In the genomic region with DNA sequence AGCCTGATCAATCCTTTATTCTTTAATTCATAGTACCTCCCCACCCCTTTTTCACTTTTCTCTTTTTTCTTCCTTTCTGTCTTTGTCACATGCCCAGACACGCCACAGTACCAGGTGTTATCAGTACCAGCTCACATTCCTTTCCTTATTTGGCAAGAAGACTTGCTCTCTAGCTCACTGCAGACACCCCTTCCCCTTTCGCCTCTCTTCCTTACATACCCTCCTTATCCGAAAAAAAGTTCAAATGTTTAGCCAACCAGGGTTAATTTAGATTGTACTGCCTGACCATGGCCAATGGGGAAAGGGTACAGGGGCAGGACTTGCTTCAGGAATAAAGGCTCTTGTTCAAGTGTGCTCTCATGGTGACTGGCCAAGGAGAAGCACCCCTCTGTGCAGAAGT, we compare ENCODE assay signal across 24 cellular contexts. TPM values are rescaled to one million over a fixed set of nuclear protein-coding genes. Genes with fewer than 3 reads are reported as not detected.
DNase-seq lines count a peak whose midpoint lies in the region; ATAC-seq, FAIRE-seq and TF ChIP-seq lines count a peak whose summit lies in the region.
"Had no signal": no experiment of that assay in that cellular context is flagged by ENCODE, and none has a peak within 500 bp of the region (broad histone marks: within the 10 kb centered on the region; RNA-seq: fewer than 3 reads in every experiment).

No MANE protein-coding gene starts in this region.

- no TSS peak for BruUV-seq in Calu3 (replicated peaks; lab: Mats Ljungman, UMichigan)

- ATAC-seq in left lung: no peak
- ATAC-seq in GM19035 (IDR thresholded peaks at IDR 0.05; ENCODE audit: unreplicated experiment): no peak
- ATAC-seq in mucosa of descending colon: no peak
- ATAC-seq: Panc1 had no signal

- H3K4me3 Mint-ChIP-seq in Calu3 (ENCODE audit: low read depth, unreplicated experiment) (peak overlapping the region; percentile 6), astrocyte (ENCODE audit: unreplicated experiment) (no peak overlapping the region)
- H3K4me3 Mint-ChIP-seq: IgD-negative memory B cell had no signal

- H3K9me3 Mint-ChIP-seq in Calu3 (ENCODE audit: low read depth, unreplicated experiment) (peaks cover 3% of the 10 kb centered on the region), astrocyte (ENCODE audit: unreplicated experiment) (peaks cover 20% of the 10 kb centered on the region)
- H3K9me3 Mint-ChIP-seq: IgD-negative memory B cell had no signal

- H4K20me1 ChIP-seq in astrocyte (ENCODE audit: insufficient read depth, low read length) (no peaks in the 10 kb centered on the region), hepatocyte (ENCODE audit: insufficient read depth, poor library complexity, severe bottlenecking) (no peaks in the 10 kb centered on the region)

- H3K4me1 Mint-ChIP-seq in Calu3 (ENCODE audit: low read depth, unreplicated experiment): peaks cover 49% of the 10 kb centered on the region
- H3K4me1 Mint-ChIP-seq in astrocyte (ENCODE audit: low read depth, unreplicated experiment): peaks cover 9% of the 10 kb centered on the region

- peak; percentile 23 for DNase-seq in Calu3
- DNase-seq in NCI-H2171 (lab: John Stamatoyannopoulos, UW): peak; percentile 15
- no peak for DNase-seq in astrocyte (ENCODE audit: low read depth)
- no peak for DNase-seq in hepatocyte (ENCODE audit: low spot score)
- DNase-seq in left lung: no peak
- no peak for DNase-seq in NCI-H187 treated with DMSO at 0.1 percent for 48 hours (lab: John Stamatoyannopoulos, UW)
- DNase-seq in mucosa of descending colon: no peak
- DNase-seq: ACHN; activated CD4-positive, CD25-positive, alpha-beta regulatory T cell treated with anti-CD3 and anti-CD28 coated beads, Interleukin-2, amount 50 U/mL, for 72 hours; C1 segment of cervical spinal cord; DMS 273 treated with DMSO at 0.1 percent for 48 hours; dorsolateral prefrontal cortex; GF-D8; H7; NCI-H2081 treated with DMSO at 0.1 percent for 48 hours; NCI-H69 had no signal

- intact Hi-C loops in Calu3 (cut with micrococcal nuclease; ENCODE audit: unreplicated experiment): no loop called here
- intact Hi-C loops in left lung (cut with DNase I): no loop called here
- intact Hi-C loops in mucosa of descending colon (cut with DNase I, micrococcal nuclease): no loop called here

- H3K27ac Mint-ChIP-seq in Calu3 (ENCODE audit: unreplicated experiment) (peak overlapping the region; percentile 93), astrocyte (ENCODE audit: unreplicated experiment) (peak overlapping the region; percentile 83)
- H3K27ac Mint-ChIP-seq: IgD-negative memory B cell had no signal

- H3K4me2 ChIP-seq in astrocyte (ENCODE audit: low read length) (no peak overlapping the region), hepatocyte (no peak overlapping the region)

- no peak for FAIRE-seq in astrocyte (lab: Jason Lieb, UNC)

- H3K4me3 ChIP-seq in astrocyte (ENCODE audit: insufficient read depth, low read depth, low read length) (no peak overlapping the region), hepatocyte (no peak overlapping the region), left lung (no peak overlapping the region), mucosa of descending colon (no peak overlapping the region)
- H3K4me3 ChIP-seq: dorsolateral prefrontal cortex, esophagus muscularis mucosa, SK-N-MC had no signal

- no peak overlapping the region for H3K9ac ChIP-seq in astrocyte (ENCODE audit: low read length)

- no peaks in the 10 kb centered on the region for H3K9me2 ChIP-seq in hepatocyte (replicated peaks; ENCODE audit: insufficient read depth)

- CTCF ChIA-PET in Calu3 (lab: Charles Lee): interaction anchor here (0.7 to 1.3 kb wide), 3 partner anchors 11 to 27 kb away, joined by 3 to 4 read pairs (median 4); no protein-coding TSS in a partner anchor

- no peaks in the 10 kb centered on the region for H3K9me3 ChIP-seq in astrocyte (ENCODE audit: insufficient read depth, low read depth, low read length)
- no peaks in the 10 kb centered on the region for H3K9me3 ChIP-seq in hepatocyte (ENCODE audit: low read depth)
- no peaks in the 10 kb centered on the region for H3K9me3 ChIP-seq in left lung
- H3K9me3 ChIP-seq in mucosa of descending colon: no peaks in the 10 kb centered on the region

- TF ChIP-seq CTCF in Calu3 (IDR thresholded peaks at IDR 0.05; ENCODE audit: unreplicated experiment): no peak
- TF ChIP-seq CTCF in astrocyte (IDR thresholded peaks at IDR 0.05; ENCODE audit: insufficient read depth, low read depth, low read length): no peak
- no peak for TF ChIP-seq CTCF in hepatocyte (IDR thresholded peaks at IDR 0.05; ENCODE audit: poor library complexity)
- no peak for TF ChIP-seq CTCF in left lung (IDR thresholded peaks at IDR 0.05)
- no peak for TF ChIP-seq CTCF in mucosa of descending colon (IDR thresholded peaks at IDR 0.05)

- no peaks in the 10 kb centered on the region for H3K79me2 ChIP-seq in astrocyte (ENCODE audit: insufficient read depth, low read length)
- H3K79me2 ChIP-seq in hepatocyte: no peaks in the 10 kb centered on the region

- H3K4me1 ChIP-seq in astrocyte (ENCODE audit: insufficient read depth, low read length) (no peaks in the 10 kb centered on the region), hepatocyte (ENCODE audit: insufficient read depth) (peaks cover 4% of the 10 kb centered on the region), left lung (peaks cover 0 to 6% of the 10 kb centered on the region in 2 donors), mucosa of descending colon (ENCODE audit: low read depth) (no peaks in the 10 kb centered on the region)
- H3K4me1 ChIP-seq: esophagus muscularis mucosa had no signal

- H3K27ac ChIP-seq in astrocyte (ENCODE audit: low read depth, low read length) (no peak overlapping the region), hepatocyte (peak overlapping the region; percentile 79), left lung (no peak overlapping the region)
- H3K27ac ChIP-seq: dorsolateral prefrontal cortex, esophagus muscularis mucosa, SK-N-MC had no signal

- H2AFZ ChIP-seq in astrocyte (ENCODE audit: low read depth, low read length) (no peak overlapping the region), hepatocyte (no peak overlapping the region)

- no peaks in the 10 kb centered on the region for H3K36me3 ChIP-seq in astrocyte (ENCODE audit: insufficient read depth, low read length)
- no peaks in the 10 kb centered on the region for H3K36me3 ChIP-seq in hepatocyte (replicated peaks; ENCODE audit: insufficient read depth, low read depth)
- no peaks in the 10 kb centered on the region for H3K36me3 ChIP-seq in left lung
- no peaks in the 10 kb centered on the region for H3K36me3 ChIP-seq in mucosa of descending colon (ENCODE audit: low read depth)
- H3K36me3 ChIP-seq: esophagus muscularis mucosa had no signal

- H3K27me3 Mint-ChIP-seq in Calu3 (ENCODE audit: unreplicated experiment): no peaks in the 10 kb centered on the region
- peaks cover 11% of the 10 kb centered on the region for H3K27me3 Mint-ChIP-seq in astrocyte (ENCODE audit: low read depth, unreplicated experiment)

- H3K36me3 Mint-ChIP-seq in Calu3 (ENCODE audit: insufficient read depth, unreplicated experiment) (peaks cover 8% of the 10 kb centered on the region), astrocyte (ENCODE audit: low read depth, unreplicated experiment) (no peaks in the 10 kb centered on the region)

- H3K27me3 ChIP-seq in astrocyte (ENCODE audit: insufficient read depth, low read length) (peaks cover 6% of the 10 kb centered on the region), hepatocyte (no peaks in the 10 kb centered on the region), left lung (peaks cover 0 to 6% of the 10 kb centered on the region in 2 donors)

- 31% methylated on average over 3 of the region's 3 CpGs for WGBS in hepatocyte (ENCODE audit: low lambda C conversion rate, missing lambda C conversion rate)

RNA-seq across cellular contexts. Expression of gene SIRPB2, which starts 9.3 kb away (rescaled TPM):
- total RNA-seq in Calu3 (2022) (0.57 and 1.1 TPM in 2 replicates), astrocyte (not detected in 2 replicates), hepatocyte (not detected in 2 replicates), left lung (10 to 100 TPM in 1 of 2 donors, 1 to 10 TPM in 1; 9.2 to 29.9 TPM), mucosa of descending colon (1 to 10 TPM in 2 of 3 donors, under 1 TPM in 1; 0.87 to 5.4 (median 3.4) TPM)
- not detected in 2 replicates for polyA plus RNA-seq in hepatocyte
- total RNA-seq: H7, renal cortical epithelial cell had no signal

RNA-seq across cellular contexts. Expression of gene NSFL1C, which starts 33.8 kb away (rescaled TPM):
- total RNA-seq in Calu3 (2022): 81.0 and 86.3 TPM in 2 replicates
- 78.3 and 96.0 TPM in 2 replicates for total RNA-seq in astrocyte
- total RNA-seq in hepatocyte: 36.0 and 42.5 TPM in 2 replicates
- polyA plus RNA-seq in hepatocyte: 92.4 and 98.8 TPM in 2 replicates
- total RNA-seq in left lung: 10 to 100 TPM; 60.5 to 96.9 TPM
- 10 to 100 TPM; 70.3 to 84.1 (median 80.0) TPM for total RNA-seq in mucosa of descending colon

RNA-seq across cellular contexts. Expression of gene SIRPD, which starts 57.0 kb away (rescaled TPM):
- not detected in 2 replicates for total RNA-seq in Calu3 (2022)
- not detected in 2 replicates for total RNA-seq in astrocyte
- not detected in 2 replicates for total RNA-seq in hepatocyte
- not detected in 2 replicates for polyA plus RNA-seq in hepatocyte
- total RNA-seq in left lung: 1 to 10 TPM in 1 of 2 donors, under 1 TPM in 1; 0.79 to 1.6 TPM
- not detected for total RNA-seq in mucosa of descending colon
- total RNA-seq: cardiac septum, esophagus muscularis mucosa, H7, lower leg skin, renal cortical epithelial cell had no signal
- polyA plus RNA-seq: IgD-negative memory B cell had no signal

Comparison
In these comparisons a context has a peak if more than half of its experiments do, and no peak if none do; other contexts are left out.
1. DNase-seq: peak in Calu3 (single experiment) and NCI-H2171 (single experiment); none in astrocyte (single experiment), hepatocyte (single experiment), left lung (0 of 2), NCI-H187 treated with DMSO at 0.1 percent for 48 hours (single experiment) and mucosa of descending colon (0 of 3).